ENCODE assay signal across 20 cellular contexts in the genomic region with DNA sequence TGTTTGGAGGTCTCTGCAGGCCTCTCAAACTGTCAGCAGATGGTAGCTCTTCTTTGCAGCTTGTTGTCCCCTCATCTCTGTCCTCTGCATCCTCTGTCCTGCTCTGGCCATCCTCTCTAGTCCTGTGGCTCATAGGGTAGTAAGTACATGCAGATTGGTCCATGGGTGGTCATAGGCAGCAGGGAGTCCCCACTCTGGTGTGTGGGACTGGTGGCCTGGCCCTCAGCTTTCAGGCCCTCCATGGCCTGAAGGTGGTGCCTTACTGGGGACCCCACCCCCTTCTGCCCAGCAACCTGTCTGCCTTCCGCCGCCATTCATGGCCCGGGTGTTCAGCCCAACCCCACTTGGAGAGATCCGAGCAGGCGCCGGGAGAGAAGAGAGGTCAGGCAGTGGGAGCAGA. TPM values are rescaled to one million over a fixed set of nuclear protein-coding genes. Genes with fewer than 3 reads are reported as not detected.
DNase-seq lines count a peak whose midpoint lies in the region; ATAC-seq and TF ChIP-seq lines count a peak whose summit lies in the region.
"Had no signal": no experiment of that assay in that cellular context is flagged by ENCODE, and none has a peak within 500 bp of the region (broad histone marks: within the 10 kb centered on the region; RNA-seq: fewer than 3 reads in every experiment).

No MANE protein-coding gene starts in this region.

- no peak for TF ChIP-seq CTCF in Panc1 (IDR thresholded peaks at IDR 0.05)

- H3K4me1 ChIP-seq in Panc1 (ENCODE audit: control insufficient read depth, insufficient read depth, low read length): no peaks in the 10 kb centered on the region
- H3K4me1 ChIP-seq: BLaER1, Caco-2 had no signal

- POLR2A ChIA-PET in activated CD4-positive, alpha-beta T cell treated with anti-CD3 and anti-CD28 coated beads, Interleukin-2, amount 10 ng/mL, durations not matched to agents 7 days and 5 days (lab: Charles Lee): no interaction called here
- POLR2A ChIA-PET in Panc1 (lab: Charles Lee): no interaction called here
- POLR2A ChIA-PET in T-cell (lab: Charles Lee): no interaction called here

- ATAC-seq in Panc1 (0 out of 2 replicates have a peak, but pooled peaks have one; percentile 48), sciatic nerve (peak; percentile 17), HG02870 (IDR thresholded peaks at IDR 0.05; ENCODE audit: unreplicated experiment) (no peak), T-cell (replicated peaks in 1 of 4) (no peak)
- ATAC-seq: CD8-positive, alpha-beta T cell; GM12878 had no signal

- in situ Hi-C loops in Panc1 (cut with HindIII; ENCODE audit: low pct_unique_long_range_greater_than_20kb, low sequenced_read_pairs): no loop called here

- peaks cover 2% of the 10 kb centered on the region for H3K27me3 Mint-ChIP-seq in activated CD4-positive, alpha-beta T cell treated with anti-CD3 and anti-CD28 coated beads, Interleukin-2, amount 10 ng/mL, durations not matched to agents 24 days and 14 days
- H3K27me3 Mint-ChIP-seq in activated CD4-positive, alpha-beta T cell treated with anti-CD3 and anti-CD28 coated beads, Interleukin-2, amount 10 ng/mL, durations not matched to agents 7 days and 5 days: no peaks in the 10 kb centered on the region
- H3K27me3 Mint-ChIP-seq in T-cell: no peaks in the 10 kb centered on the region
- H3K27me3 Mint-ChIP-seq: B cell had no signal

- H3K27ac Mint-ChIP-seq in activated CD4-positive, alpha-beta T cell treated with anti-CD3 and anti-CD28 coated beads, Interleukin-2, amount 10 ng/mL, durations not matched to agents 24 days and 14 days: no peak overlapping the region
- H3K27ac Mint-ChIP-seq in activated CD4-positive, alpha-beta T cell treated with anti-CD3 and anti-CD28 coated beads, Interleukin-2, amount 10 ng/mL, durations not matched to agents 7 days and 5 days: no peak overlapping the region
- no peak overlapping the region for H3K27ac Mint-ChIP-seq in T-cell
- H3K27ac Mint-ChIP-seq: B cell; CD4-positive, CD25-positive, alpha-beta regulatory T cell; CD8-positive, alpha-beta T cell had no signal

- no peak overlapping the region for H3K27ac ChIP-seq in Panc1 (ENCODE audit: low read length)
- H3K27ac ChIP-seq: 22Rv1, BLaER1, C4-2B, GM23248 had no signal

- no peaks in the 10 kb centered on the region for H3K9me3 Mint-ChIP-seq in activated CD4-positive, alpha-beta T cell treated with anti-CD3 and anti-CD28 coated beads, Interleukin-2, amount 10 ng/mL, durations not matched to agents 24 days and 14 days
- H3K9me3 Mint-ChIP-seq in activated CD4-positive, alpha-beta T cell treated with anti-CD3 and anti-CD28 coated beads, Interleukin-2, amount 10 ng/mL, durations not matched to agents 7 days and 5 days: no peaks in the 10 kb centered on the region
- H3K9me3 Mint-ChIP-seq in T-cell: no peaks in the 10 kb centered on the region
- H3K9me3 Mint-ChIP-seq: CD8-positive, alpha-beta T cell had no signal

- CTCF ChIA-PET in activated CD4-positive, alpha-beta T cell treated with anti-CD3 and anti-CD28 coated beads, Interleukin-2, amount 10 ng/mL, durations not matched to agents 7 days and 5 days (lab: Charles Lee): interaction anchor here (1.4 to 2.6 kb wide), 2 partner anchors 12 to 13 kb away, joined by 3 to 18 read pairs; a partner anchor contains a TSS
- CTCF ChIA-PET in Panc1 (lab: Charles Lee): interaction anchor here (1.4 kb wide), 1 partner anchor 13 kb away, joined by 3 read pairs; a partner anchor contains a TSS
- CTCF ChIA-PET in T-cell (lab: Charles Lee): interaction anchor here in 1 of 2 donors (1.3 kb wide), 1 partner anchor 13 kb away, joined by 3 read pairs; a partner anchor contains a TSS

- peaks cover 4% of the 10 kb centered on the region for H3K4me1 Mint-ChIP-seq in activated CD4-positive, alpha-beta T cell treated with anti-CD3 and anti-CD28 coated beads, Interleukin-2, amount 10 ng/mL, durations not matched to agents 24 days and 14 days
- no peaks in the 10 kb centered on the region for H3K4me1 Mint-ChIP-seq in activated CD4-positive, alpha-beta T cell treated with anti-CD3 and anti-CD28 coated beads, Interleukin-2, amount 10 ng/mL, durations not matched to agents 7 days and 5 days
- no peaks in the 10 kb centered on the region for H3K4me1 Mint-ChIP-seq in T-cell
- H3K4me1 Mint-ChIP-seq: CD4-positive, CD25-positive, alpha-beta regulatory T cell had no signal

- intact Hi-C loops in activated CD4-positive, alpha-beta T cell treated with anti-CD3 and anti-CD28 coated beads, Interleukin-2, amount 10 ng/mL, durations not matched to agents 24 days and 14 days (cut with micrococcal nuclease): no loop called here
- intact Hi-C loops in Panc1 (cut with micrococcal nuclease; ENCODE audit: unreplicated experiment): no loop called here
- intact Hi-C loops in sciatic nerve (cut with DNase I): loop anchor here (5.0 kb wide), 1 partner anchor 1251 kb away; no protein-coding TSS in a partner anchor

- H3K4me3 Mint-ChIP-seq in activated CD4-positive, alpha-beta T cell treated with anti-CD3 and anti-CD28 coated beads, Interleukin-2, amount 10 ng/mL, durations not matched to agents 24 days and 14 days: no peak overlapping the region
- H3K4me3 Mint-ChIP-seq in activated CD4-positive, alpha-beta T cell treated with anti-CD3 and anti-CD28 coated beads, Interleukin-2, amount 10 ng/mL, durations not matched to agents 7 days and 5 days: no peak overlapping the region
- H3K4me3 Mint-ChIP-seq in T-cell: no peak overlapping the region
- H3K4me3 Mint-ChIP-seq: B cell; CD4-positive, CD25-positive, alpha-beta regulatory T cell; CD8-positive, alpha-beta T cell had no signal

- BruUV-seq in Panc1 (replicated peaks; lab: Mats Ljungman, UMichigan): no TSS peak

- peak; percentile 41 for DNase-seq in activated CD4-positive, alpha-beta T cell treated with anti-CD3 and anti-CD28 coated beads, Interleukin-2, amount 10 ng/mL, durations not matched to agents 24 days and 14 days
- no peak for DNase-seq in activated CD4-positive, alpha-beta T cell treated with anti-CD3 and anti-CD28 coated beads, Interleukin-2, amount 10 ng/mL, durations not matched to agents 7 days and 5 days
- DNase-seq in Panc1 (ENCODE audit: low read depth, low spot score) (no peak), sciatic nerve (ENCODE audit: low spot score) (no peak), T-cell (no peak)
- DNase-seq: Caco-2; CD4-positive, CD25-positive, alpha-beta regulatory T cell; CD8-positive, alpha-beta T cell; DMS153; DND-41; GDM1; GM23248; H7; HCEC 1CT had no signal

- no peaks in the 10 kb centered on the region for H3K9me3 ChIP-seq in Panc1 (ENCODE audit: control insufficient read depth, insufficient read depth, low read depth, low read length)

- H3K27me3 ChIP-seq in Panc1 (ENCODE audit: control insufficient read depth, insufficient read depth, low read length): no peaks in the 10 kb centered on the region
- H3K27me3 ChIP-seq: BLaER1 had no signal

- H3K4me3 ChIP-seq in Panc1 (ENCODE audit: low read depth in 2 of 2, low read length in 2 of 2): no peak overlapping the region
- H3K4me3 ChIP-seq: BLaER1, GM12878, GM23248 had no signal

- no peaks in the 10 kb centered on the region for H3K36me3 ChIP-seq in Panc1 (ENCODE audit: control insufficient read depth, insufficient read depth, low read length)
- H3K36me3 ChIP-seq: BLaER1 had no signal

- H3K36me3 Mint-ChIP-seq in activated CD4-positive, alpha-beta T cell treated with anti-CD3 and anti-CD28 coated beads, Interleukin-2, amount 10 ng/mL, durations not matched to agents 24 days and 14 days (ENCODE audit: low read depth): peaks cover 2% of the 10 kb centered on the region
- H3K36me3 Mint-ChIP-seq in activated CD4-positive, alpha-beta T cell treated with anti-CD3 and anti-CD28 coated beads, Interleukin-2, amount 10 ng/mL, durations not matched to agents 7 days and 5 days (ENCODE audit: low read depth): no peaks in the 10 kb centered on the region
- no peaks in the 10 kb centered on the region for H3K36me3 Mint-ChIP-seq in T-cell
- H3K36me3 Mint-ChIP-seq: CD4-positive, CD25-positive, alpha-beta regulatory T cell; CD8-positive, alpha-beta T cell had no signal

RNA-seq across cellular contexts. Expression of a gene that starts 12.8 kb away (rescaled TPM):
- total RNA-seq in activated CD4-positive, alpha-beta T cell treated with anti-CD3 and anti-CD28 coated beads, Interleukin-2, amount 10 ng/mL, durations not matched to agents 24 days and 14 days: 42.7 and 44.6 TPM in 2 replicates
- total RNA-seq in activated CD4-positive, alpha-beta T cell treated with anti-CD3 and anti-CD28 coated beads, Interleukin-2, amount 10 ng/mL, durations not matched to agents 7 days and 5 days: 10 to 100 TPM; 14.3 to 15.6 TPM
- total RNA-seq in Panc1 (2021; ENCODE audit: unreplicated experiment) (56.6 TPM), sciatic nerve (26.3 TPM), T-cell (10 to 100 TPM; 16.2 to 20.2 (median 18.8) TPM)
- polyA plus RNA-seq in Panc1 (2012; ENCODE audit: insufficient read length): 56.0 TPM

RNA-seq across cellular contexts. Expression of a gene that starts 49.4 kb away (rescaled TPM):
- total RNA-seq in activated CD4-positive, alpha-beta T cell treated with anti-CD3 and anti-CD28 coated beads, Interleukin-2, amount 10 ng/mL, durations not matched to agents 24 days and 14 days: 13.0 and 17.0 TPM in 2 replicates
- under 1 TPM in 1 of 2 experiments, not detected in 1; 0.27 TPM for total RNA-seq in activated CD4-positive, alpha-beta T cell treated with anti-CD3 and anti-CD28 coated beads, Interleukin-2, amount 10 ng/mL, durations not matched to agents 7 days and 5 days
- total RNA-seq in Panc1 (2021; ENCODE audit: unreplicated experiment) (0.31 TPM), sciatic nerve (28.7 TPM), T-cell (1 to 10 TPM; 1.5 to 4.6 (median 1.9) TPM)
- polyA plus RNA-seq in Panc1 (2012; ENCODE audit: insufficient read length): 0.88 TPM
- total RNA-seq: GM23248 had no signal

RNA-seq across cellular contexts. Expression of a gene that starts 50.1 kb away (rescaled TPM):
- 126 TPM in 2 replicates for total RNA-seq in activated CD4-positive, alpha-beta T cell treated with anti-CD3 and anti-CD28 coated beads, Interleukin-2, amount 10 ng/mL, durations not matched to agents 24 days and 14 days
- total RNA-seq in activated CD4-positive, alpha-beta T cell treated with anti-CD3 and anti-CD28 coated beads, Interleukin-2, amount 10 ng/mL, durations not matched to agents 7 days and 5 days: 10 to 100 TPM; 60.4 to 64.9 TPM
- 68.0 TPM for total RNA-seq in Panc1 (2021; ENCODE audit: unreplicated experiment)
- polyA plus RNA-seq in Panc1 (2012; ENCODE audit: insufficient read length): 53.5 TPM
- 23.2 TPM for total RNA-seq in sciatic nerve
- 10 to 100 TPM; 24.7 to 32.7 (median 28.4) TPM for total RNA-seq in T-cell

Comparison
In these comparisons a context has a peak if more than half of its experiments do, and no peak if none do; other contexts are left out.
1. ATAC-seq: peak in Panc1 (single experiment) and sciatic nerve (single experiment); none in HG02870 (single experiment) and T-cell (0 of 4).